In genomic region chr19:58563823-58564222, GRCh38 we compare ENCODE assay signal across 1 cellular context.
TF ChIP-seq lines count a peak whose summit lies in the region.

No MANE protein-coding gene starts in this region.

TF ChIP-seq in GM23338, 12 proteins besides CTCF, POLR2A, EP300 and RAD21:
- TF ChIP-seq POLR2AphosphoS5 (IDR thresholded peaks at IDR 0.05; ENCODE audit: low read depth) = no peak
- no peak for TF ChIP-seq ETS1 (IDR thresholded peaks at IDR 0.05)
- no peak for TF ChIP-seq EZH2phosphoT487 (IDR thresholded peaks at IDR 0.05; ENCODE audit: unreplicated experiment)
- TF ChIP-seq EZH2 (IDR thresholded peaks at IDR 0.05; ENCODE audit: low read depth, unreplicated experiment) = no peak
- no peak for TF ChIP-seq CREB1 (CRISPR knock-in tag; IDR thresholded peaks at IDR 0.05; ENCODE audit: low read depth)
- TF ChIP-seq NANOG (IDR thresholded peaks at IDR 0.05; ENCODE audit: borderline replicate concordance) = no peak
- no peak for TF ChIP-seq JUNB (IDR thresholded peaks at IDR 0.05; ENCODE audit: unreplicated experiment)
- no peak for TF ChIP-seq ZNF462 (CRISPR knock-in tag; IDR thresholded peaks at IDR 0.05)
- TF ChIP-seq STAT1 (IDR thresholded peaks at IDR 0.05; ENCODE audit: unreplicated experiment) = no peak
